8 cellular contexts compared by ENCODE assay signal in the genomic region with DNA sequence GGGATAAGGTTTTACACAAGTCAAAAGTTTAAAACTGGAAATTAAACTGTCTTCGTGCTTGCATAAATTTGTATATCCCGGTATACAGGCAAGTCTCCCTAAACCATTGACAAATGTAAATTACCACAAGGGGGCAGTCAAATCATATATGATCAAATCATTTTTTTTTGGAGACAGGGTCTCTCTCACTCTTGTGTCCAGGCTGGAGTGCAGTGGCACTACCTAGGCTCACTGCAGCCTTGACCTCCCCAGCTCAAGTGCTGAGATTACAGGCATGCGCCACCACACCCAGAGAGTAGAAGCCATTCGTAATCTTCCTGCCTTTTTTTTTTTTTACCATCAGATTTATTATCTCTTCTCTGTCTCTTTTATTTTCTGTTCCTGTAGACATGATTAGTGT. TPM values are rescaled to one million over a fixed set of nuclear protein-coding genes. Genes with fewer than 3 reads are reported as not detected.
DNase-seq lines count a peak whose midpoint lies in the region; ATAC-seq, FAIRE-seq and TF ChIP-seq lines count a peak whose summit lies in the region.

No MANE protein-coding gene starts in this region.

- H3F3A ChIP-seq in OCI-LY1 (ENCODE audit: insufficient read depth, low read length): no peaks in the 10 kb centered on the region

- DNase-seq in BJ (ENCODE audit: low read depth) (peak; percentile 5), GM18507 (ENCODE audit: extremely low spot score, insufficient read length, low read depth) (no peak), coronary artery (ENCODE audit: low spot score) (no peak), memory B cell (ENCODE audit: low spot score in 2 of 2) (no peak), NCI-H1048 (lab: John Stamatoyannopoulos, UW) (no peak), T-helper 9 cell (no peak)
- no peak for DNase-seq in activated T-helper 1 cell treated with anti-CD3 and anti-CD28 coated beads, Interleukin-12 subunit alpha, Interleukin-12 subunit beta, Interleukin-2, Interleukin-4 antibody, amounts not matched to agents 30 ng/mL and 10 ng/mL and 1 ng/mL, durations not matched to agents 14 hours and 24 hours and 36 hours (ENCODE audit: low spot score)

- peak; percentile 42 for FAIRE-seq in GM18507 (lab: Jason Lieb, UNC)

- H3K27ac ChIP-seq in OCI-LY1 (ENCODE audit: low read depth, low read length, poor library complexity, severe bottlenecking) (no peak overlapping the region), coronary artery (no peak overlapping the region)

- H3K27me3 ChIP-seq in BJ (ENCODE audit: control insufficient read depth, insufficient read depth, low read length) (no peaks in the 10 kb centered on the region), OCI-LY1 (ENCODE audit: insufficient read depth, low read length) (no peaks in the 10 kb centered on the region)

- H3K27me3 Mint-ChIP-seq in memory B cell: no peaks in the 10 kb centered on the region
- no peaks in the 10 kb centered on the region for H3K27me3 Mint-ChIP-seq in activated T-helper 1 cell treated with anti-CD3 and anti-CD28 coated beads, Interleukin-12 subunit alpha, Interleukin-12 subunit beta, Interleukin-2, Interleukin-4 antibody, amounts not matched to agents 30 ng/mL and 10 ng/mL and 1 ng/mL, durations not matched to agents 14 hours and 24 hours and 36 hours (ENCODE audit: insufficient read depth)

- no peaks in the 10 kb centered on the region for H4K20me1 ChIP-seq in OCI-LY1 (ENCODE audit: insufficient read depth, low read length)

- no peaks in the 10 kb centered on the region for H3K36me3 Mint-ChIP-seq in memory B cell
- peaks cover 55% of the 10 kb centered on the region for H3K36me3 Mint-ChIP-seq in activated T-helper 1 cell treated with anti-CD3 and anti-CD28 coated beads, Interleukin-12 subunit alpha, Interleukin-12 subunit beta, Interleukin-2, Interleukin-4 antibody, amounts not matched to agents 30 ng/mL and 10 ng/mL and 1 ng/mL, durations not matched to agents 14 hours and 24 hours and 36 hours (ENCODE audit: low read depth)

- H3K4me1 Mint-ChIP-seq in memory B cell: peaks cover 11% of the 10 kb centered on the region
- H3K4me1 Mint-ChIP-seq in activated T-helper 1 cell treated with anti-CD3 and anti-CD28 coated beads, Interleukin-12 subunit alpha, Interleukin-12 subunit beta, Interleukin-2, Interleukin-4 antibody, amounts not matched to agents 30 ng/mL and 10 ng/mL and 1 ng/mL, durations not matched to agents 14 hours and 24 hours and 36 hours (ENCODE audit: low read depth): peaks cover 42% of the 10 kb centered on the region

- CTCF ChIA-PET in BJ (lab: Yijun Ruan, JAX): interaction anchor here (0.7 to 4.5 kb wide), 6 partner anchors 10 to 160 kb away, joined by 4 to 17 read pairs (median 5); no protein-coding TSS in a partner anchor

- TF ChIP-seq CTCF in BJ (IDR thresholded peaks at IDR 0.05; ENCODE audit: insufficient read depth, low read depth, low read length): peak; percentile 58
- peak; percentile 61 for TF ChIP-seq CTCF in OCI-LY1 (IDR thresholded peaks at IDR 0.05; ENCODE audit: low read length)
- TF ChIP-seq CTCF in coronary artery (IDR thresholded peaks at IDR 0.05): peak; percentile 37

- POLR2A ChIA-PET in BJ (lab: Charles Lee): no interaction called here

- H3K4me2 ChIP-seq in OCI-LY1 (ENCODE audit: low read length): no peak overlapping the region

- H2AFZ ChIP-seq in OCI-LY1 (ENCODE audit: low read length): no peak overlapping the region

- intact Hi-C loops in activated T-helper 1 cell treated with anti-CD3 and anti-CD28 coated beads, Interleukin-12 subunit alpha, Interleukin-12 subunit beta, Interleukin-2, Interleukin-4 antibody, amounts not matched to agents 30 ng/mL and 10 ng/mL and 1 ng/mL, durations not matched to agents 14 hours and 24 hours and 36 hours (cut with micrococcal nuclease): loop anchor here (1.0 kb wide), 4 partner anchors 16 to 161 kb away; a partner anchor contains a TSS

- H3K79me2 ChIP-seq in OCI-LY1 (ENCODE audit: insufficient read depth, low read length): no peaks in the 10 kb centered on the region

- peak; percentile 73 for ATAC-seq in memory B cell (ENCODE audit: low read depth)

- H3K9me2 ChIP-seq in OCI-LY1 (ENCODE audit: low read depth, low read length): no peaks in the 10 kb centered on the region

- H3K4me1 ChIP-seq in OCI-LY1 (ENCODE audit: insufficient read depth, low read length, severe bottlenecking): no peaks in the 10 kb centered on the region

- no peaks in the 10 kb centered on the region for H3K9me3 Mint-ChIP-seq in memory B cell
- no peaks in the 10 kb centered on the region for H3K9me3 Mint-ChIP-seq in activated T-helper 1 cell treated with anti-CD3 and anti-CD28 coated beads, Interleukin-12 subunit alpha, Interleukin-12 subunit beta, Interleukin-2, Interleukin-4 antibody, amounts not matched to agents 30 ng/mL and 10 ng/mL and 1 ng/mL, durations not matched to agents 14 hours and 24 hours and 36 hours

- H3K4me3 ChIP-seq in BJ (ENCODE audit: low read depth, low read length) (no peak overlapping the region), OCI-LY1 (ENCODE audit: low read depth, low read length, poor library complexity, severe bottlenecking) (no peak overlapping the region), coronary artery (no peak overlapping the region)

- H3K36me3 ChIP-seq in BJ (ENCODE audit: control insufficient read depth, insufficient read depth, low read length): no peaks in the 10 kb centered on the region; the same call in 1 of the 2 replicates
- H3K36me3 ChIP-seq in OCI-LY1 (ENCODE audit: insufficient read depth, low read length): peaks cover 100% of the 10 kb centered on the region

- H3K9me3 ChIP-seq in OCI-LY1 (ENCODE audit: low read length): no peaks in the 10 kb centered on the region

- no peak overlapping the region for H3K4me3 Mint-ChIP-seq in memory B cell
- no peak overlapping the region for H3K4me3 Mint-ChIP-seq in activated T-helper 1 cell treated with anti-CD3 and anti-CD28 coated beads, Interleukin-12 subunit alpha, Interleukin-12 subunit beta, Interleukin-2, Interleukin-4 antibody, amounts not matched to agents 30 ng/mL and 10 ng/mL and 1 ng/mL, durations not matched to agents 14 hours and 24 hours and 36 hours

- H3K27ac Mint-ChIP-seq in memory B cell: no peak overlapping the region
- H3K27ac Mint-ChIP-seq in activated T-helper 1 cell treated with anti-CD3 and anti-CD28 coated beads, Interleukin-12 subunit alpha, Interleukin-12 subunit beta, Interleukin-2, Interleukin-4 antibody, amounts not matched to agents 30 ng/mL and 10 ng/mL and 1 ng/mL, durations not matched to agents 14 hours and 24 hours and 36 hours: no peak overlapping the region

- H3K9ac ChIP-seq in OCI-LY1 (ENCODE audit: low read length): no peak overlapping the region

RNA-seq across cellular contexts. Expression of a gene that starts 18.5 kb away (rescaled TPM):
- polyA plus RNA-seq in BJ (2011; rRNA removed): 31.8 and 69.6 TPM in 2 replicates
- 15.7 and 25.5 TPM in 2 replicates for polyA minus RNA-seq in BJ (2011; rRNA and poly(A)+ RNA removed)
- 161 and 174 TPM in 2 replicates for total RNA-seq in activated T-helper 1 cell treated with anti-CD3 and anti-CD28 coated beads, Interleukin-12 subunit alpha, Interleukin-12 subunit beta, Interleukin-2, Interleukin-4 antibody, amounts not matched to agents 30 ng/mL and 10 ng/mL and 1 ng/mL, durations not matched to agents 14 hours and 24 hours and 36 hours

RNA-seq across cellular contexts. Expression of a gene that starts 34.6 kb away (rescaled TPM):
- polyA plus RNA-seq in BJ (2011; rRNA removed): 0.48 and 0.56 TPM in 2 replicates
- polyA minus RNA-seq in BJ (2011; rRNA and poly(A)+ RNA removed): 0.26 and 0.28 TPM in 2 replicates
- 0.44 and 0.56 TPM in 2 replicates for total RNA-seq in activated T-helper 1 cell treated with anti-CD3 and anti-CD28 coated beads, Interleukin-12 subunit alpha, Interleukin-12 subunit beta, Interleukin-2, Interleukin-4 antibody, amounts not matched to agents 30 ng/mL and 10 ng/mL and 1 ng/mL, durations not matched to agents 14 hours and 24 hours and 36 hours

RNA-seq across cellular contexts. Expression of a gene that starts 44.1 kb away (rescaled TPM):
- 816 and 1,200 TPM in 2 replicates for polyA plus RNA-seq in BJ (2011; rRNA removed)
- 926 and 963 TPM in 2 replicates for polyA minus RNA-seq in BJ (2011; rRNA and poly(A)+ RNA removed)
- total RNA-seq in activated T-helper 1 cell treated with anti-CD3 and anti-CD28 coated beads, Interleukin-12 subunit alpha, Interleukin-12 subunit beta, Interleukin-2, Interleukin-4 antibody, amounts not matched to agents 30 ng/mL and 10 ng/mL and 1 ng/mL, durations not matched to agents 14 hours and 24 hours and 36 hours: 83.9 and 84.3 TPM in 2 replicates
